Comparison of ENCODE assay signal across 10 cellular contexts in genomic region chr10:114876602-114877300, GRCh38. TPM values are rescaled to one million over a fixed set of nuclear protein-coding genes. Genes with fewer than 3 reads are reported as not detected.
A peak's percentile ranks its signal among the peaks of the same experiment; 100 is the strongest.
DNase-seq lines count a peak whose midpoint lies in the region; ATAC-seq, FAIRE-seq and TF ChIP-seq lines count a peak whose summit lies in the region.
"Had no signal": no experiment of that assay in that cellular context is flagged by ENCODE, and none has a peak within 500 bp of the region (broad histone marks: within the 10 kb centered on the region; RNA-seq: fewer than 3 reads in every experiment).

No MANE protein-coding gene starts in this region.

- TF ChIP-seq CTCF in Peyer's patch (IDR thresholded peaks at IDR 0.05) (peak in 5 of 6 experiments; percentile 30 to 75 (median 68)), astrocyte (IDR thresholded peaks at IDR 0.05; ENCODE audit: insufficient read depth, low read depth, low read length) (peak; percentile 84), hepatocyte (IDR thresholded peaks at IDR 0.05; ENCODE audit: poor library complexity) (peak; percentile 80)

- no peak overlapping the region for H3K4me3 ChIP-seq in Peyer's patch
- H3K4me3 ChIP-seq in astrocyte (ENCODE audit: insufficient read depth, low read depth, low read length) = no peak overlapping the region
- H3K4me3 ChIP-seq in hepatocyte = no peak overlapping the region
- H3K4me3 ChIP-seq in skeletal muscle satellite cell (ENCODE audit: low read length) = no peak overlapping the region
- H3K4me3 ChIP-seq: BLaER1 had no signal

- no peaks in the 10 kb centered on the region for H3K9me2 ChIP-seq in hepatocyte (replicated peaks; ENCODE audit: insufficient read depth)

- H2AFZ ChIP-seq in astrocyte (ENCODE audit: low read depth, low read length) = peak overlapping the region; percentile 67
- H2AFZ ChIP-seq in hepatocyte = no peak overlapping the region

- H3K4me1 Mint-ChIP-seq in astrocyte (ENCODE audit: low read depth, unreplicated experiment) = peaks cover 13% of the 10 kb centered on the region

- H3K27me3 Mint-ChIP-seq in astrocyte (ENCODE audit: low read depth, unreplicated experiment) = no peaks in the 10 kb centered on the region

- no peak for TF ChIP-seq POLR2A in Peyer's patch (IDR thresholded peaks at IDR 0.05)

- ATAC-seq in GM21529 (IDR thresholded peaks at IDR 0.05; ENCODE audit: unreplicated experiment) = peak; percentile 87

- FAIRE-seq in astrocyte (lab: Jason Lieb, UNC) = no peak

- no peaks in the 10 kb centered on the region for H3K9me3 ChIP-seq in Peyer's patch
- H3K9me3 ChIP-seq in astrocyte (ENCODE audit: insufficient read depth, low read depth, low read length) = no peaks in the 10 kb centered on the region
- H3K9me3 ChIP-seq in hepatocyte (ENCODE audit: low read depth) = no peaks in the 10 kb centered on the region
- no peaks in the 10 kb centered on the region for H3K9me3 ChIP-seq in skeletal muscle satellite cell (replicated peaks; ENCODE audit: low read length)
- H3K9me3 ChIP-seq: BLaER1 had no signal

- H3K27me3 ChIP-seq in Peyer's patch = no peaks in the 10 kb centered on the region
- H3K27me3 ChIP-seq in astrocyte (ENCODE audit: insufficient read depth, low read length) = no peaks in the 10 kb centered on the region
- H3K27me3 ChIP-seq in hepatocyte = no peaks in the 10 kb centered on the region
- no peaks in the 10 kb centered on the region for H3K27me3 ChIP-seq in skeletal muscle satellite cell (ENCODE audit: control insufficient read depth, insufficient read depth, low read length)
- H3K27me3 ChIP-seq: BLaER1 had no signal

- DNase-seq in NCI-H1417 (lab: John Stamatoyannopoulos, UW) (peak; percentile 39 to 79 (median 47)), NCI-H1417 treated with DMSO at 0.1 percent for 48 hours (lab: John Stamatoyannopoulos, UW) (no peak), HT-29 (ENCODE audit: low spot score) (peak; percentile 86), Peyer's patch (peak; percentile 50 to 77 (median 71)), astrocyte (ENCODE audit: low read depth) (no peak), hepatocyte (ENCODE audit: low spot score) (peak; percentile 81)

- 34% methylated on average over 20 of the region's 20 CpGs for WGBS in hepatocyte (ENCODE audit: low lambda C conversion rate, missing lambda C conversion rate)

- no peaks in the 10 kb centered on the region for H3K79me2 ChIP-seq in astrocyte (ENCODE audit: insufficient read depth, low read length)
- H3K79me2 ChIP-seq in hepatocyte = no peaks in the 10 kb centered on the region

- H3K4me2 ChIP-seq in astrocyte (ENCODE audit: low read length) (peak overlapping the region; percentile 46), hepatocyte (peak overlapping the region; percentile 55), skeletal muscle satellite cell (ENCODE audit: low read length) (peak overlapping the region; percentile 46)
- H3K4me2 ChIP-seq: BLaER1 had no signal

- H3K27ac ChIP-seq in Peyer's patch (no peak overlapping the region), astrocyte (ENCODE audit: low read depth, low read length) (no peak overlapping the region), hepatocyte (no peak overlapping the region)
- H3K27ac ChIP-seq: BLaER1 had no signal

- no peaks in the 10 kb centered on the region for H3K9me3 Mint-ChIP-seq in astrocyte (ENCODE audit: unreplicated experiment)
- H3K9me3 Mint-ChIP-seq: central memory CD8-positive, alpha-beta T cell had no signal

- H4K20me1 ChIP-seq in astrocyte (ENCODE audit: insufficient read depth, low read length) (no peaks in the 10 kb centered on the region), hepatocyte (ENCODE audit: insufficient read depth, poor library complexity, severe bottlenecking) (no peaks in the 10 kb centered on the region)
- H4K20me1 ChIP-seq: BLaER1 had no signal

- no peaks in the 10 kb centered on the region for H3K36me3 Mint-ChIP-seq in astrocyte (ENCODE audit: low read depth, unreplicated experiment)

- H3K4me1 ChIP-seq in Peyer's patch (no peaks in the 10 kb centered on the region), astrocyte (ENCODE audit: insufficient read depth, low read length) (peaks cover 11% of the 10 kb centered on the region), hepatocyte (ENCODE audit: insufficient read depth) (peaks cover 5% of the 10 kb centered on the region), skeletal muscle satellite cell (ENCODE audit: control insufficient read depth, insufficient read depth, low read length) (peaks cover 15% of the 10 kb centered on the region)

- no peak overlapping the region for H3K27ac Mint-ChIP-seq in astrocyte (ENCODE audit: unreplicated experiment)

- H3K9ac ChIP-seq in astrocyte (ENCODE audit: low read length) = no peak overlapping the region
- no peak overlapping the region for H3K9ac ChIP-seq in skeletal muscle satellite cell (ENCODE audit: low read depth, low read length)
- H3K9ac ChIP-seq: BLaER1 had no signal

- H3K4me3 Mint-ChIP-seq in astrocyte (ENCODE audit: unreplicated experiment) = no peak overlapping the region
- H3K4me3 Mint-ChIP-seq: central memory CD8-positive, alpha-beta T cell had no signal

- no peaks in the 10 kb centered on the region for H3K36me3 ChIP-seq in Peyer's patch
- H3K36me3 ChIP-seq in astrocyte (ENCODE audit: insufficient read depth, low read length) = no peaks in the 10 kb centered on the region
- H3K36me3 ChIP-seq in hepatocyte (replicated peaks; ENCODE audit: insufficient read depth, low read depth) = no peaks in the 10 kb centered on the region
- H3K36me3 ChIP-seq in skeletal muscle satellite cell (ENCODE audit: insufficient read depth, low read length) = no peaks in the 10 kb centered on the region
- H3K36me3 ChIP-seq: BLaER1 had no signal

RNA-seq across cellular contexts. Expression of gene FHIP2A, which starts 55.2 kb away (rescaled TPM):
- total RNA-seq in HT-29 (2014; rRNA removed; shearing (Covaris generic)) = 1.6 and 3.0 TPM in 2 replicates
- 10 to 100 TPM; 21.9 to 30.2 (median 26.8) TPM for total RNA-seq in Peyer's patch
- total RNA-seq in astrocyte = 36.1 and 38.2 TPM in 2 replicates
- 23.8 and 24.6 TPM in 2 replicates for total RNA-seq in hepatocyte
- 9.5 and 18.0 TPM in 2 replicates for polyA plus RNA-seq in hepatocyte
- 15.7 and 17.3 TPM in 2 replicates for total RNA-seq in skeletal muscle satellite cell (2012; rRNA removed)

Comparison
In these comparisons a context has a peak if more than half of its experiments do, and no peak if none do; other contexts are left out.
1. DNase-seq: peak in NCI-H1417 (3 of 3), HT-29 (single experiment), Peyer's patch (3 of 3) and hepatocyte (single experiment); none in NCI-H1417 treated with DMSO at 0.1 percent for 48 hours (single experiment) and astrocyte (single experiment).
2. Peak in every context shown above with its lines, with median percentiles within 50 percentile points of each other: CTCF ChIP-seq and H3K4me2 ChIP-seq.